ENCODE assay signal across 13 cellular contexts in the genomic region with DNA sequence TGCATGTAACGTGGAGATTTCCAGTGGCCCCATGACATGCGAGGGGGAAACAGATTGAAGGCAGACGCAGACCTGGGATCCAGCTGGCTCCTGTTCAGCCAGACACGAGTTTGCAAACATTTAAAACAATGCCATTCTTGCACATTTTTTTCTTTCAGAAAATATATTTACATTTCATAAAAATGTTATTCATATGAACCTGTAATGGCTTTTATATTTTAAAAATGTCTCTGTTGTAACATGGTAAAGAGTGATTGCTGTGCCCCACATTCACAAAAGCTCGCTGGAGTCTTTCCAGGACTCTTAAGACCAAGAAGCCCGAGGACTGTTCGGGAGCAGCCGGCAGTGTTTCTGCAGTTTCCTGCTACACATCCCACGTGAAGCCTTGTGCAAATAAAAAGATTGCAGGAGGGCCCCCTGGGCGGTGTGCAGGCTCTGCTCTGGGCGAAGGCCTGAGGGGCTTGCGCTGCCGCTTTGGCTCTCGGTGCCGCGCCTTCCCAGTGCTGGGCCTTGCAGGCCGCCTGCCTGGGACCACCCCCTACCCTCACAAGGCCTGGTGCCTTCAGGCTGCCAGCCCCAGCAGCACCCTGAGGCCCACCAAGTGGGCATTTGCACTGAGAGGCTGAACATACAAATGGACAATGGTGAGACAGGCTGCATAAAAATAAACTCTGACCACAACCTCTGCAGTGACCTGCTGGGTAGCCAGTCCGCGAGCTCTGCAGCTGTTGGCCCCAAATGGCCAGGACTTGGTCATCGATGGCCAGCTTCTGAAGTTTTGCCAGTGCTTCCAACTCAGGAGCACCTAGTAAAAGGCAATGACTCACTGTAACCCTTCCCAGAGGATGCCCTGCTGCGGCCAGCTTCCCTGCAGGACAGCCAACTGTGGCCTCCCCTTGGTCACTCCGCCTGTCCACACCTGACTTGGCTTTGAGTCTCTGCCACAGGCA.
DNase-seq lines count a peak whose midpoint lies in the region; ATAC-seq and TF ChIP-seq lines count a peak whose summit lies in the region.
"Had no signal": no experiment of that assay in that cellular context is flagged by ENCODE, and none has a peak within 500 bp of the region (broad histone marks: within the 10 kb centered on the region; RNA-seq: fewer than 3 reads in every experiment).

No MANE protein-coding gene starts in this region.

- H3K4me1 ChIP-seq in colonic mucosa (no peaks in the 10 kb centered on the region), muscle layer of colon (ENCODE audit: insufficient read depth, low read length) (peaks cover 40% of the 10 kb centered on the region)
- H3K4me1 ChIP-seq: ascending aorta had no signal

- peak; percentile 38 for DNase-seq in AG10803 (ENCODE audit: low read depth)
- peak; percentile 50 for DNase-seq in NCI-H146 treated with DMSO at 0.1 percent for 48 hours (lab: John Stamatoyannopoulos, UW; ENCODE audit: unreplicated experiment)
- DNase-seq in colonic mucosa, result peak; percentile 38
- DNase-seq in omental fat pad (ENCODE audit: low spot score), result no peak
- no peak for DNase-seq in MG63
- DNase-seq: activated CD4-positive, alpha-beta memory T cell treated with anti-CD3 and anti-CD28 coated beads, Interleukin-2, amount 10 ng/mL, durations not matched to agents 7 days and 5 days; retina; RPMI8226 had no signal

- H3K9ac ChIP-seq in colonic mucosa (ENCODE audit: low read depth in 2 of 2, low read length in 2 of 2) (no peak overlapping the region), muscle layer of colon (ENCODE audit: low read length) (no peak overlapping the region)

- H3K4me3 ChIP-seq in AG10803 (ENCODE audit: low read length) (no peak overlapping the region), colonic mucosa (no peak overlapping the region), muscle layer of colon (ENCODE audit: low read depth in 1 of 2, low read length in 2 of 2) (peak overlapping the region; percentile 18 to 45), MG63 (no peak overlapping the region)
- H3K4me3 ChIP-seq: ascending aorta had no signal

- intact Hi-C loops in colonic mucosa (cut with DNase I), result no loop called here

- H3K27ac ChIP-seq in colonic mucosa (no peak overlapping the region), muscle layer of colon (ENCODE audit: low read depth, low read length) (no peak overlapping the region)
- H3K27ac ChIP-seq: ascending aorta had no signal

- TF ChIP-seq CTCF in AG10803 (conservative IDR thresholded peaks at IDR 0.05; ENCODE audit: low read length), result no peak
- no peak for TF ChIP-seq CTCF in colonic mucosa (IDR thresholded peaks at IDR 0.05)
- no peak for TF ChIP-seq CTCF in omental fat pad (IDR thresholded peaks at IDR 0.05)

- no peaks in the 10 kb centered on the region for H3K9me3 ChIP-seq in colonic mucosa
- no peaks in the 10 kb centered on the region for H3K9me3 ChIP-seq in muscle layer of colon (ENCODE audit: low read length)
- no peaks in the 10 kb centered on the region for H3K9me3 ChIP-seq in MG63
- H3K9me3 ChIP-seq: ascending aorta had no signal

- no peaks in the 10 kb centered on the region for H3K27me3 ChIP-seq in colonic mucosa
- no peaks in the 10 kb centered on the region for H3K27me3 ChIP-seq in muscle layer of colon (ENCODE audit: control insufficient read depth in 1 of 2, insufficient read depth in 2 of 2, low read length in 2 of 2)
- H3K27me3 ChIP-seq in MG63, result no peaks in the 10 kb centered on the region
- H3K27me3 ChIP-seq: ascending aorta had no signal

- H3K36me3 ChIP-seq in colonic mucosa (no peaks in the 10 kb centered on the region), muscle layer of colon (ENCODE audit: insufficient read depth, low read length) (no peaks in the 10 kb centered on the region), MG63 (no peaks in the 10 kb centered on the region)
- H3K36me3 ChIP-seq: ascending aorta had no signal

- no peak for ATAC-seq in GM21526 (IDR thresholded peaks at IDR 0.05; ENCODE audit: low FRiP score, unreplicated experiment)
- no peak for ATAC-seq in GM19324 (IDR thresholded peaks at IDR 0.05; ENCODE audit: low FRiP score, unreplicated experiment)
- ATAC-seq in omental fat pad (ENCODE audit: low FRiP score), result no peak
- ATAC-seq: stimulated activated effector memory CD8-positive, alpha-beta T cell treated with anti-CD3 and anti-CD28 coated beads, Interleukin-12 subunit alpha, Interleukin-12 subunit beta, amount 100 ng/mL, for 72 hours had no signal

Comparison
In these comparisons a context has a peak if more than half of its experiments do, and no peak if none do; other contexts are left out.
1. DNase-seq: peak in AG10803 (single experiment), NCI-H146 treated with DMSO at 0.1 percent for 48 hours (single experiment) and colonic mucosa (single experiment); none in omental fat pad (single experiment) and MG63 (single experiment).
2. H3K4me3 ChIP-seq: peak in muscle layer of colon (2 of 2); none in AG10803 (single experiment), colonic mucosa (single experiment) and MG63 (single experiment).